In the genomic region with DNA sequence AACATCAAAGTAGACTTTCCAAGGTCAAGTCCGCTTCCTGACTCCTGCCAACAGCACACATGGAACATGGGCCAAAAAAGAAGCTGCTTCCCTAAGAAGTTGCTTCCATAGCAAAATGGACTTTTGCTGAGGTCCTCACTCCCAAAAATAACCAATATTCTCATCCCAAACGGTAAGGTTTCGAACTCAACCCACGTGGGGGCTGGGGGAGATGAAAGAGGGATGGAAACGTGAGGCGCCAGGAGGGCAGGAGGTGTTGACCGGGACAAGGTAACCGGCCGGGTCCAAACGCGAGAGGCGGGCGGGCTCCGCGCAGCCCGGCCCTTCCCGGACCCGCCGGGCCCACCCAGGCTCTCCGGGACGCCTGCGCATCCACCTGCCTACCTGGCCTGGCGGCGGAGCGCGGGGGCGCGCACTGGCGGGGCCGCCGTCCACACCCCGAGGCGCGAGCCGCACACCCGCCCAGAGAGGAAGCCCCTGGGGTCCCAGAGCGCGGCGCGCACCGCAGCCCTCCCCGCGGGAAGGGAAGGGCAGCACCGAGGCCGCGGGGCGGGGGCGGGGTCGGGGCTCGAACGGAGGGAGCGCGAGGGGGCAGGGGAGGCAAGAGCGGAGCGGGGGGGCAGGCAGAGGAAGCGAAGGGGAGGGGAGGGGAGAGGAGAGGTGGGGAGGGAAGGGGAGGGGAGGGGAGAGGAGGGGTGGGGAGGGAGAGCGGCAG, we compare ENCODE assay signal across 1 cellular context.
A peak's percentile ranks its signal among the peaks of the same experiment; 100 is the strongest.
TF ChIP-seq lines count a peak whose summit lies in the region.

No MANE protein-coding gene starts in this region.

TF ChIP-seq in HCT116, 20 proteins besides CTCF, POLR2A, EP300 and RAD21 (continued from another document):
- TF ChIP-seq, protein P1, sequence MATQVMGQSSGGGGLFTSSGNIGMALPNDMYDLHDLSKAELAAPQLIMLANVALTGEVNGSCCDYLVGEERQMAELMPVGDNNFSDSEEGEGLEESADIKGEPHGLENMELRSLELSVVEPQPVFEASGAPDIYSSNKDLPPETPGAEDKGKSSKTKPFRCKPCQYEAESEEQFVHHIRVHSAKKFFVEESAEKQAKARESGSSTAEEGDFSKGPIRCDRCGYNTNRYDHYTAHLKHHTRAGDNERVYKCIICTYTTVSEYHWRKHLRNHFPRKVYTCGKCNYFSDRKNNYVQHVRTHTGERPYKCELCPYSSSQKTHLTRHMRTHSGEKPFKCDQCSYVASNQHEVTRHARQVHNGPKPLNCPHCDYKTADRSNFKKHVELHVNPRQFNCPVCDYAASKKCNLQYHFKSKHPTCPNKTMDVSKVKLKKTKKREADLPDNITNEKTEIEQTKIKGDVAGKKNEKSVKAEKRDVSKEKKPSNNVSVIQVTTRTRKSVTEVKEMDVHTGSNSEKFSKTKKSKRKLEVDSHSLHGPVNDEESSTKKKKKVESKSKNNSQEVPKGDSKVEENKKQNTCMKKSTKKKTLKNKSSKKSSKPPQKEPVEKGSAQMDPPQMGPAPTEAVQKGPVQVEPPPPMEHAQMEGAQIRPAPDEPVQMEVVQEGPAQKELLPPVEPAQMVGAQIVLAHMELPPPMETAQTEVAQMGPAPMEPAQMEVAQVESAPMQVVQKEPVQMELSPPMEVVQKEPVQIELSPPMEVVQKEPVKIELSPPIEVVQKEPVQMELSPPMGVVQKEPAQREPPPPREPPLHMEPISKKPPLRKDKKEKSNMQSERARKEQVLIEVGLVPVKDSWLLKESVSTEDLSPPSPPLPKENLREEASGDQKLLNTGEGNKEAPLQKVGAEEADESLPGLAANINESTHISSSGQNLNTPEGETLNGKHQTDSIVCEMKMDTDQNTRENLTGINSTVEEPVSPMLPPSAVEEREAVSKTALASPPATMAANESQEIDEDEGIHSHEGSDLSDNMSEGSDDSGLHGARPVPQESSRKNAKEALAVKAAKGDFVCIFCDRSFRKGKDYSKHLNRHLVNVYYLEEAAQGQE (IDR thresholded peaks at IDR 0.05; ENCODE audit: low read depth) = no peak
- TF ChIP-seq CBX3 (IDR thresholded peaks at IDR 0.05; ENCODE audit: low read depth) (no peak), TCF7L2 (IDR thresholded peaks at IDR 0.05; ENCODE audit: borderline replicate concordance, extremely low read depth, insufficient read depth, insufficient read length) (peak; percentile 59), POLR2AphosphoS5 (IDR thresholded peaks at IDR 0.05; ENCODE audit: low read depth, low read length) (no peak), SRF (IDR thresholded peaks at IDR 0.05; ENCODE audit: low read depth) (no peak), YY1 (IDR thresholded peaks at IDR 0.05; ENCODE audit: extremely low read depth, insufficient replicate concordance, low read depth, low read length) (no peak), EZH2phosphoT487 (IDR thresholded peaks at IDR 0.05; ENCODE audit: borderline replicate concordance) (no peak), JUND (IDR thresholded peaks at IDR 0.05) (no peak), FOSL1 (IDR thresholded peaks at IDR 0.05; ENCODE audit: low read depth) (no peak)
- TF ChIP-seq, protein P2, sequence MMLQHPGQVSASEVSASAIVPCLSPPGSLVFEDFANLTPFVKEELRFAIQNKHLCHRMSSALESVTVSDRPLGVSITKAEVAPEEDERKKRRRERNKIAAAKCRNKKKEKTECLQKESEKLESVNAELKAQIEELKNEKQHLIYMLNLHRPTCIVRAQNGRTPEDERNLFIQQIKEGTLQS (IDR thresholded peaks at IDR 0.05) = no peak
- TF ChIP-seq, protein P3, sequence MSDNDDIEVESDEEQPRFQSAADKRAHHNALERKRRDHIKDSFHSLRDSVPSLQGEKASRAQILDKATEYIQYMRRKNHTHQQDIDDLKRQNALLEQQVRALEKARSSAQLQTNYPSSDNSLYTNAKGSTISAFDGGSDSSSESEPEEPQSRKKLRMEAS (IDR thresholded peaks at IDR 0.05) = peak; percentile 66
- TF ChIP-seq, protein P4, sequence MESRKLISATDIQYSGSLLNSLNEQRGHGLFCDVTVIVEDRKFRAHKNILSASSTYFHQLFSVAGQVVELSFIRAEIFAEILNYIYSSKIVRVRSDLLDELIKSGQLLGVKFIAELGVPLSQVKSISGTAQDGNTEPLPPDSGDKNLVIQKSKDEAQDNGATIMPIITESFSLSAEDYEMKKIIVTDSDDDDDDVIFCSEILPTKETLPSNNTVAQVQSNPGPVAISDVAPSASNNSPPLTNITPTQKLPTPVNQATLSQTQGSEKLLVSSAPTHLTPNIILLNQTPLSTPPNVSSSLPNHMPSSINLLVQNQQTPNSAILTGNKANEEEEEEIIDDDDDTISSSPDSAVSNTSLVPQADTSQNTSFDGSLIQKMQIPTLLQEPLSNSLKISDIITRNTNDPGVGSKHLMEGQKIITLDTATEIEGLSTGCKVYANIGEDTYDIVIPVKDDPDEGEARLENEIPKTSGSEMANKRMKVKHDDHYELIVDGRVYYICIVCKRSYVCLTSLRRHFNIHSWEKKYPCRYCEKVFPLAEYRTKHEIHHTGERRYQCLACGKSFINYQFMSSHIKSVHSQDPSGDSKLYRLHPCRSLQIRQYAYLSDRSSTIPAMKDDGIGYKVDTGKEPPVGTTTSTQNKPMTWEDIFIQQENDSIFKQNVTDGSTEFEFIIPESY (IDR thresholded peaks at IDR 0.05; ENCODE audit: extremely low read depth, insufficient replicate concordance, low read length) = no peak
